In genomic region chr7:71829499-71829898, GRCh38 we compare ENCODE assay signal across 13 cellular contexts.
A peak's percentile ranks its signal among the peaks of the same experiment; 100 is the strongest.
DNase-seq lines count a peak whose midpoint lies in the region.
"Had no signal": no experiment of that assay in that cellular context is flagged by ENCODE, and none has a peak within 500 bp of the region (broad histone marks: within the 10 kb centered on the region; RNA-seq: fewer than 3 reads in every experiment).

No MANE protein-coding gene starts in this region.

- no peaks in the 10 kb centered on the region for H3K4me1 ChIP-seq in effector memory CD4-positive, alpha-beta T cell (ENCODE audit: control insufficient read depth, insufficient read depth, low read length, poor library complexity, severe bottlenecking)

- H3K27me3 ChIP-seq in effector memory CD4-positive, alpha-beta T cell (replicated peaks; ENCODE audit: control insufficient read depth, insufficient read depth, low read length, poor library complexity, severe bottlenecking): no peaks in the 10 kb centered on the region

- H3K36me3 ChIP-seq in effector memory CD4-positive, alpha-beta T cell (ENCODE audit: control insufficient read depth, insufficient read depth, low read length): no peaks in the 10 kb centered on the region

- H3K27ac ChIP-seq in effector memory CD4-positive, alpha-beta T cell (ENCODE audit: insufficient read depth, low read length, poor library complexity, severe bottlenecking): no peak overlapping the region

- H3K9me3 ChIP-seq in effector memory CD4-positive, alpha-beta T cell (ENCODE audit: control insufficient read depth, low read length): no peaks in the 10 kb centered on the region

- H3K4me3 ChIP-seq in effector memory CD4-positive, alpha-beta T cell (ENCODE audit: insufficient read depth, low read depth, low read length, poor library complexity, severe bottlenecking): no peak overlapping the region

- in situ Hi-C loops in G401 (cut with HindIII; ENCODE audit: low sequenced_read_pairs): no loop called here

- DNase-seq in G401 (ENCODE audit: low spot score) (peak; percentile 39), NCI-H146 treated with DMSO at 0.1 percent for 48 hours (lab: John Stamatoyannopoulos, UW; ENCODE audit: unreplicated experiment) (peak; percentile 48), NCI-H774 (lab: John Stamatoyannopoulos, UW) (peak; percentile 7), iPS-NIHi7 (ENCODE audit: extremely low spot score) (peak; percentile 35), SIG-M5 (lab: John Stamatoyannopoulos, UW) (no peak), SIG-M5 treated with dmso at 0.1 percent for 504 hours (lab: John Stamatoyannopoulos, UW; ENCODE audit: unreplicated experiment) (no peak)
- no peak for DNase-seq in effector memory CD4-positive, alpha-beta T cell
- DNase-seq: C1 segment of cervical spinal cord; CD4-positive, alpha-beta T cell; DMS79; GDM1; GOT3; H9 had no signal

Comparison
In these comparisons a context has a peak if more than half of its experiments do, and no peak if none do; other contexts are left out.
1. DNase-seq: peak in G401 (single experiment), NCI-H146 treated with DMSO at 0.1 percent for 48 hours (single experiment), NCI-H774 (single experiment) and iPS-NIHi7 (single experiment); none in SIG-M5 (single experiment), effector memory CD4-positive, alpha-beta T cell (0 of 3) and SIG-M5 treated with dmso at 0.1 percent for 504 hours (single experiment).